In genomic region chr3:142224482-142225072, GRCh38 we compare ENCODE assay signal across 8 cellular contexts. TPM values are rescaled to one million over a fixed set of nuclear protein-coding genes. Genes with fewer than 3 reads are reported as not detected.
DNase-seq lines count a peak whose midpoint lies in the region; ATAC-seq, FAIRE-seq and TF ChIP-seq lines count a peak whose summit lies in the region.

No MANE protein-coding gene starts in this region.

- DNase-seq in DMS79 treated with DMSO at 0.1 percent for 48 hours (lab: John Stamatoyannopoulos, UW), result peak; percentile 58
- no peak for DNase-seq in DMS79 (lab: John Stamatoyannopoulos, UW)
- DNase-seq in WERI-Rb-1, result no peak
- DNase-seq in germinal center (ENCODE audit: low spot score), result peak; percentile 21
- peak; percentile 68 for DNase-seq in small intestine
- DNase-seq in MV-4-11 (lab: John Stamatoyannopoulos, UW), result no peak

- WGBS in small intestine, 3 donors, result 6 to 14% (median 9%) methylated on average over 9 to 10 of the region's 10 CpGs

- no peaks in the 10 kb centered on the region; the same call in 1 of the 2 replicates for H3K36me3 ChIP-seq in WERI-Rb-1
- H3K36me3 ChIP-seq in small intestine (ENCODE audit: control insufficient read depth in 2 of 2, insufficient read depth in 2 of 2, low read length in 2 of 2), result no peaks in the 10 kb centered on the region

- H3K9me3 ChIP-seq in WERI-Rb-1 (ENCODE audit: severe bottlenecking) (peaks cover 5% of the 10 kb centered on the region), small intestine (ENCODE audit: control insufficient read depth, low read depth) (no peaks in the 10 kb centered on the region)

- no peak for ATAC-seq in HG03342 (IDR thresholded peaks at IDR 0.05; ENCODE audit: unreplicated experiment)
- ATAC-seq in HG03521 (IDR thresholded peaks at IDR 0.05; ENCODE audit: unreplicated experiment), result no peak

- no peaks in the 10 kb centered on the region for H3K27me3 ChIP-seq in WERI-Rb-1 (ENCODE audit: insufficient read depth, low read depth, severe bottlenecking)
- no peaks in the 10 kb centered on the region for H3K27me3 ChIP-seq in small intestine (ENCODE audit: control insufficient read depth in 2 of 2, insufficient read depth in 2 of 2, low read length in 2 of 2)

- H3K27ac ChIP-seq in WERI-Rb-1 (peak overlapping the region; percentile 91), small intestine (ENCODE audit: low read depth in 1 of 2, low read length in 1 of 2) (peak overlapping the region; percentile 92 to 97)

- TF ChIP-seq CTCF in WERI-Rb-1 (IDR thresholded peaks at IDR 0.05; ENCODE audit: low read depth, low read length), result no peak

- H3K4me1 ChIP-seq in small intestine (ENCODE audit: control insufficient read depth in 2 of 2, insufficient read depth in 1 of 2, low read depth in 1 of 2, low read length in 1 of 2), result no peaks in the 10 kb centered on the region

- no peak for FAIRE-seq in small intestine (lab: Jason Lieb, UNC)

- H3K4me3 ChIP-seq in WERI-Rb-1 (ENCODE audit: low read depth, low read length) (peak overlapping the region; percentile 86), small intestine (ENCODE audit: low read depth in 1 of 2, low read length in 2 of 2) (peak overlapping the region; percentile 83 to 91)

RNA-seq across cellular contexts. Expression of gene GK5, which starts 0.8 kb away (rescaled TPM):
- polyA plus RNA-seq in small intestine, result 1 to 10 TPM; 4.6 to 8.9 (median 8.4) TPM

Comparison
In these comparisons a context has a peak if more than half of its experiments do, and no peak if none do; other contexts are left out.
1. DNase-seq: peak in DMS79 treated with DMSO at 0.1 percent for 48 hours (single experiment), germinal center (single experiment) and small intestine (single experiment); none in DMS79 (single experiment), WERI-Rb-1 (single experiment) and MV-4-11 (single experiment).